In the genomic region with DNA sequence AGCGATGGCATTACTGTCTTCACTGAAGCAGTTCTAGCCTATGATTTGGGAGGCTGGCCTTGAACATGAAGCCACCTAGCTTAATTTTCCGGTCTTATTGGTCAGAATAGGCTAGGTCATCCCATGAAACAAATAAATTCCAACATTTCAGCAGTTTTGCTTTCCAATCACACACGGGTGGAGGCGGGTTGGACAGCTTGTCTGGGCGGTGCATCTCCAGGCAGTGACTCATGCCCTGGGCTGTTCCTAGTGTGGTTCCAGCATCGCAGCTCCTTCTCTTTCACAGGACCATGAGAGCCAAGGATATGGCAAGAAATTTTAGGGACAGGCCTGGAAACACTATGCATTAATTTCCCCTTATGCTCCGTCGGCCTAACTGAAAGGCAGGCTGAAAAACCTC, we compare ENCODE assay signal across 15 cellular contexts.
DNase-seq lines count a peak whose midpoint lies in the region; TF ChIP-seq lines count a peak whose summit lies in the region.
"Had no signal": no experiment of that assay in that cellular context is flagged by ENCODE, and none has a peak within 500 bp of the region (broad histone marks: within the 10 kb centered on the region; RNA-seq: fewer than 3 reads in every experiment).

No MANE protein-coding gene starts in this region.

- DNase-seq in AG09309 (ENCODE audit: low read depth) (peak; percentile 38), LHCN-M2 (ENCODE audit: low read depth) (peak; percentile 63), dorsolateral prefrontal cortex (peak in 7 of 10 donors; percentile 43 to 68 (median 53)), middle frontal gyrus (ENCODE audit: extremely low spot score, low spot score) (peak; percentile 14), T-helper 1 cell (no peak), NCI-H1048 (lab: John Stamatoyannopoulos, UW) (no peak), NCI-H774 (lab: John Stamatoyannopoulos, UW) (no peak)
- no peak for DNase-seq in activated T-cell treated with anti-CD3 and anti-CD28 coated beads, Interleukin-2, amount 50 U/mL, for 48 hours
- DNase-seq: activated naive CD8-positive, alpha-beta T cell treated with anti-CD3 and anti-CD28 coated beads, Interleukin-2, amount 10 ng/mL, durations not matched to agents 7 days and 5 days; DMS153; effector CD4-positive, alpha-beta T cell; KBM-7; NCI-H1694; pancreas had no signal

- intact Hi-C loops in dorsolateral prefrontal cortex (cut with DNase I), result no loop called here

- H3K27me3 ChIP-seq in dorsolateral prefrontal cortex, result no peaks in the 10 kb centered on the region
- H3K27me3 ChIP-seq: hepatocyte, pancreas had no signal

- H3K27ac ChIP-seq in dorsolateral prefrontal cortex, result peak overlapping the region in 1 of 59 donors; percentile 21
- H3K27ac ChIP-seq: hepatocyte, pancreas had no signal

- TF ChIP-seq CTCF in AG09309 (IDR thresholded peaks at IDR 0.05; ENCODE audit: control insufficient read depth, insufficient read depth, low read depth, low read length, missing control alignments), result no peak
- no peak for TF ChIP-seq CTCF in dorsolateral prefrontal cortex (IDR thresholded peaks at IDR 0.05 in 54 of 56, conservative IDR thresholded peaks at IDR 0.05 in 2 of 56; ENCODE audit: low read depth in 1 of 56, partially characterized antibody in 56 of 56)

- H3K4me3 ChIP-seq in AG09309 (ENCODE audit: control insufficient read depth, low read depth, low read length) (no peak overlapping the region), dorsolateral prefrontal cortex (peak overlapping the region in 3 of 59 donors; percentile 1 to 38 (median 10))
- H3K4me3 ChIP-seq: hepatocyte, pancreas had no signal

Comparison
In these comparisons a context has a peak if more than half of its experiments do, and no peak if none do; other contexts are left out.
1. DNase-seq: peak in AG09309 (single experiment), LHCN-M2 (single experiment), dorsolateral prefrontal cortex (7 of 10) and middle frontal gyrus (single experiment); none in T-helper 1 cell (0 of 5), NCI-H1048 (single experiment), activated T-cell treated with anti-CD3 and anti-CD28 coated beads, Interleukin-2, amount 50 U/mL, for 48 hours (0 of 2) and NCI-H774 (single experiment).